ENCODE assay signal across 21 cellular contexts in genomic region chr1:201279313-201279712, GRCh38. TPM values are rescaled to one million over a fixed set of nuclear protein-coding genes. Genes with fewer than 3 reads are reported as not detected.
DNase-seq lines count a peak whose midpoint lies in the region; ATAC-seq and TF ChIP-seq lines count a peak whose summit lies in the region.
"Had no signal": no experiment of that assay in that cellular context is flagged by ENCODE, and none has a peak within 500 bp of the region (broad histone marks: within the 10 kb centered on the region; RNA-seq: fewer than 3 reads in every experiment).

No MANE protein-coding gene starts in this region.

- DNase-seq in ELR (ENCODE audit: low read depth), result peak; percentile 23
- DNase-seq in fibroblast of gingiva (ENCODE audit: low read depth), result peak; percentile 65
- peak; percentile 89 for DNase-seq in posterior vena cava (ENCODE audit: low spot score)
- no peak for DNase-seq in stimulated activated naive CD8-positive, alpha-beta T cell treated with anti-CD3 and anti-CD28 coated beads, Interleukin-15, amount 100 ng/mL, for 72 hours
- no peak for DNase-seq in effector CD8-positive, alpha-beta T cell (lab: John Stamatoyannopoulos, UW)
- DNase-seq: activated CD4-positive, alpha-beta T cell treated with anti-CD3 and anti-CD28 coated beads for 48 hours; activated CD8-positive, alpha-beta memory T cell treated with anti-CD3 and anti-CD28 coated beads, Interleukin-2, amount 10 ng/mL, durations not matched to agents 7 days and 5 days; colonic mucosa; EL; HFFc6; MM.1S; NCI-H1436 treated with DMSO at 0.1 percent for 48 hours; NCI-H526 treated with DMSO at 0.1 percent for 48 hours; stimulated activated CD4-positive, alpha-beta T cell treated with anti-CD3 and anti-CD28 coated beads, Interleukin-4, amount 100 ng/mL, for 1 hour; stimulated activated naive CD8-positive, alpha-beta T cell treated with anti-CD3 and anti-CD28 coated beads, Interleukin-15, Interleukin-2, amounts not matched to agents 100 U/mL and 50 U/mL, for 24 hours had no signal

- no peaks in the 10 kb centered on the region for H3K9me3 Mint-ChIP-seq in stimulated activated naive CD8-positive, alpha-beta T cell treated with anti-CD3 and anti-CD28 coated beads, Interleukin-15, amount 100 ng/mL, for 72 hours
- H3K9me3 Mint-ChIP-seq: activated naive CD4-positive, alpha-beta T cell treated with anti-CD3 and anti-CD28 coated beads, Interleukin-2, amount 50 U/mL, for 72 hours; activated T-helper 1 cell treated with anti-CD3 and anti-CD28 coated beads, Interleukin-12 subunit alpha, Interleukin-12 subunit beta, Interleukin-2, Interleukin-4 antibody, amounts not matched to agents 30 ng/mL and 10 ng/mL and 1 ng/mL, durations not matched to agents 14 hours and 24 hours and 36 hours; HFFc6; type B pancreatic cell had no signal

- H3K4me1 Mint-ChIP-seq in stimulated activated naive CD8-positive, alpha-beta T cell treated with anti-CD3 and anti-CD28 coated beads, Interleukin-15, amount 100 ng/mL, for 72 hours, result peaks cover 10% of the 10 kb centered on the region

- intact Hi-C loops in posterior vena cava (cut with DNase I), result no loop called here

- peaks cover 63% of the 10 kb centered on the region for H3K27me3 Mint-ChIP-seq in stimulated activated naive CD8-positive, alpha-beta T cell treated with anti-CD3 and anti-CD28 coated beads, Interleukin-15, amount 100 ng/mL, for 72 hours

- ATAC-seq in stimulated activated naive CD8-positive, alpha-beta T cell treated with anti-CD3 and anti-CD28 coated beads, Interleukin-15, amount 100 ng/mL, for 72 hours, result no peak
- no peak for ATAC-seq in HG02642 (IDR thresholded peaks at IDR 0.05; ENCODE audit: poor library complexity, unreplicated experiment)
- ATAC-seq: activated CD8-positive, alpha-beta memory T cell treated with anti-CD3 and anti-CD28 coated beads, Interleukin-2, amount 10 ng/mL, durations not matched to agents 7 days and 5 days; activated naive CD4-positive, alpha-beta T cell treated with anti-CD3 and anti-CD28 coated beads, Interleukin-2, amount 50 U/mL, for 72 hours; stimulated activated naive CD8-positive, alpha-beta T cell treated with anti-CD3 and anti-CD28 coated beads, Interleukin-15, Interleukin-2, amounts not matched to agents 100 U/mL and 50 U/mL, for 24 hours had no signal

- TF ChIP-seq EP300 in Ishikawa (IDR thresholded peaks at IDR 0.05; ENCODE audit: borderline replicate concordance), result no peak

- H3K4me3 Mint-ChIP-seq in stimulated activated naive CD8-positive, alpha-beta T cell treated with anti-CD3 and anti-CD28 coated beads, Interleukin-15, amount 100 ng/mL, for 72 hours, result no peak overlapping the region
- H3K4me3 Mint-ChIP-seq: activated CD8-positive, alpha-beta memory T cell treated with anti-CD3 and anti-CD28 coated beads, Interleukin-2, amount 10 ng/mL, durations not matched to agents 7 days and 5 days; activated T-helper 1 cell treated with anti-CD3 and anti-CD28 coated beads, Interleukin-12 subunit alpha, Interleukin-12 subunit beta, Interleukin-2, Interleukin-4 antibody, amounts not matched to agents 30 ng/mL and 10 ng/mL and 1 ng/mL, durations not matched to agents 14 hours and 24 hours and 36 hours; B cell; HFFc6; type B pancreatic cell had no signal

- no peak overlapping the region for H3K27ac Mint-ChIP-seq in stimulated activated naive CD8-positive, alpha-beta T cell treated with anti-CD3 and anti-CD28 coated beads, Interleukin-15, amount 100 ng/mL, for 72 hours
- H3K27ac Mint-ChIP-seq: activated CD8-positive, alpha-beta memory T cell treated with anti-CD3 and anti-CD28 coated beads, Interleukin-2, amount 10 ng/mL, durations not matched to agents 7 days and 5 days; activated naive CD4-positive, alpha-beta T cell treated with anti-CD3 and anti-CD28 coated beads, Interleukin-2, amount 50 U/mL, for 72 hours; activated T-helper 1 cell treated with anti-CD3 and anti-CD28 coated beads, Interleukin-12 subunit alpha, Interleukin-12 subunit beta, Interleukin-2, Interleukin-4 antibody, amounts not matched to agents 30 ng/mL and 10 ng/mL and 1 ng/mL, durations not matched to agents 14 hours and 24 hours and 36 hours; B cell; HFFc6; type B pancreatic cell had no signal

- TF ChIP-seq RAD21 in Ishikawa (IDR thresholded peaks at IDR 0.05; ENCODE audit: low read depth), result 0 out of 2 replicates have a peak, but pooled peaks have one; percentile 3

TF ChIP-seq in Ishikawa, 13 proteins besides CTCF, POLR2A, EP300 and RAD21:
- no peak for TF ChIP-seq ZBTB7A (IDR thresholded peaks at IDR 0.05; ENCODE audit: low read depth)
- no peak for TF ChIP-seq EGR1 (IDR thresholded peaks at IDR 0.05)
- TF ChIP-seq CEBPB (IDR thresholded peaks at IDR 0.05), result peak; percentile 61; the same call in 1 of the 2 replicates
- no peak for TF ChIP-seq YY1 (IDR thresholded peaks at IDR 0.05; ENCODE audit: low read depth)
- no peak for TF ChIP-seq TAF1 (IDR thresholded peaks at IDR 0.05; ENCODE audit: low read depth)
- no peak for TF ChIP-seq CREB1 (IDR thresholded peaks at IDR 0.05; ENCODE audit: low read depth)
- no peak for TF ChIP-seq MAX (IDR thresholded peaks at IDR 0.05)
- peak; percentile 68 for TF ChIP-seq REST (IDR thresholded peaks at IDR 0.05; ENCODE audit: low read depth)
- no peak for TF ChIP-seq NFIC (IDR thresholded peaks at IDR 0.05)
- TF ChIP-seq, protein P1, sequence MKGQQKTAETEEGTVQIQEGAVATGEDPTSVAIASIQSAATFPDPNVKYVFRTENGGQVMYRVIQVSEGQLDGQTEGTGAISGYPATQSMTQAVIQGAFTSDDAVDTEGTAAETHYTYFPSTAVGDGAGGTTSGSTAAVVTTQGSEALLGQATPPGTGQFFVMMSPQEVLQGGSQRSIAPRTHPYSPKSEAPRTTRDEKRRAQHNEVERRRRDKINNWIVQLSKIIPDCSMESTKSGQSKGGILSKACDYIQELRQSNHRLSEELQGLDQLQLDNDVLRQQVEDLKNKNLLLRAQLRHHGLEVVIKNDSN (IDR thresholded peaks at IDR 0.05), result no peak
- no peak for TF ChIP-seq FOXM1 (IDR thresholded peaks at IDR 0.05; ENCODE audit: borderline replicate concordance, low read depth)
- TF ChIP-seq TCF12 (IDR thresholded peaks at IDR 0.05; ENCODE audit: low read depth), result no peak
- TF ChIP-seq TEAD4 (IDR thresholded peaks at IDR 0.05), result no peak

RNA-seq across cellular contexts. Expression of gene PKP1, which starts 4.0 kb away (rescaled TPM):
- 1 to 10 TPM in 1 of 2 donors, under 1 TPM in 1; 0.83 to 2.8 TPM for total RNA-seq in posterior vena cava
- total RNA-seq: activated CD8-positive, alpha-beta memory T cell treated with anti-CD3 and anti-CD28 coated beads, Interleukin-2, amount 10 ng/mL, durations not matched to agents 7 days and 5 days; activated naive CD4-positive, alpha-beta T cell treated with anti-CD3 and anti-CD28 coated beads, Interleukin-2, amount 50 U/mL, for 72 hours; activated T-helper 1 cell treated with anti-CD3 and anti-CD28 coated beads, Interleukin-12 subunit alpha, Interleukin-12 subunit beta, Interleukin-2, Interleukin-4 antibody, amounts not matched to agents 30 ng/mL and 10 ng/mL and 1 ng/mL, durations not matched to agents 14 hours and 24 hours and 36 hours; B cell; HFFc6 had no signal

Comparison
In these comparisons a context has a peak if more than half of its experiments do, and no peak if none do; other contexts are left out.
1. DNase-seq: peak in ELR (single experiment), fibroblast of gingiva (single experiment) and posterior vena cava (single experiment); none in stimulated activated naive CD8-positive, alpha-beta T cell treated with anti-CD3 and anti-CD28 coated beads, Interleukin-15, amount 100 ng/mL, for 72 hours (0 of 2) and effector CD8-positive, alpha-beta T cell (single experiment).